In the genomic region with DNA sequence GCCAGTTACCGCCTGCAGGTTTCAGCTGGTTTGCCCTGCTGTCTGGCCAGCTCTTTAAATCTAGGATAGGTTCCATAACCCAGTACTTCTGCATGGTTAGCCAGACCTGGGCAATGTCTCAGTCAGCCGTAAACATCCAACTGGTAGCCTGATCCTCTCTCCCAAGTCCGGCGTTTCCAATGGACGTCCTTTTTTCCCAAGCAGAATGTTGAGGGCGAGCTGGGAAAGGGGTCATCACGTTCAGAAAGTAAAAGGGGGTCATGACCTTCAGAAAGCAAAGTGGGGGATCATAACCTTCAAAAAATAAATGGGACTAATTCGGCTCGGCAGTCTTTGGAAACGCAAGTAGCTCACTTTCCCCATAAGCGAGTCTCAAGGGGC, we compare ENCODE assay signal across 11 cellular contexts. TPM values are rescaled to one million over a fixed set of nuclear protein-coding genes. Genes with fewer than 3 reads are reported as not detected.
A peak's percentile ranks its signal among the peaks of the same experiment; 100 is the strongest.
DNase-seq lines count a peak whose midpoint lies in the region; ATAC-seq and TF ChIP-seq lines count a peak whose summit lies in the region.
"Had no signal": no experiment of that assay in that cellular context is flagged by ENCODE, and none has a peak within 500 bp of the region (broad histone marks: within the 10 kb centered on the region; RNA-seq: fewer than 3 reads in every experiment).

No MANE protein-coding gene starts in this region.

- ATAC-seq in activated T-cell treated with anti-CD3 and anti-CD28 coated beads, Interleukin-2, amount 50 U/mL, for 72 hours (replicated peaks in 1 of 2) = no peak
- ATAC-seq in left lung (peak; percentile 4), GM21619 (IDR thresholded peaks at IDR 0.05; ENCODE audit: unreplicated experiment) (no peak)

- H3K4me3 ChIP-seq in left lung (peak overlapping the region; percentile 40 to 44), testis (peak overlapping the region; percentile 69 to 86)

- no peaks in the 10 kb centered on the region for H3K9me3 ChIP-seq in left lung
- no peaks in the 10 kb centered on the region for H3K9me3 ChIP-seq in testis

- H3K36me3 ChIP-seq in left lung = no peaks in the 10 kb centered on the region
- H3K36me3 ChIP-seq in testis (ENCODE audit: low read depth, missing control alignments) = no peaks in the 10 kb centered on the region

- 38 to 52% methylated on average over 11 of the region's 11 CpGs for WGBS in testis, 2 donors

- peak overlapping the region; percentile 77 to 78 for H3K4me3 Mint-ChIP-seq in activated T-cell treated with anti-CD3 and anti-CD28 coated beads, Interleukin-2, amount 50 U/mL, for 72 hours
- H3K4me3 Mint-ChIP-seq in activated T-helper 1 cell treated with anti-CD3 and anti-CD28 coated beads, Interleukin-12 subunit alpha, Interleukin-12 subunit beta, Interleukin-2, Interleukin-4 antibody, amounts not matched to agents 30 ng/mL and 10 ng/mL and 1 ng/mL, durations not matched to agents 14 hours and 24 hours and 36 hours = peak overlapping the region; percentile 57
- H3K4me3 Mint-ChIP-seq: nephron had no signal

- H3K36me3 Mint-ChIP-seq in activated T-cell treated with anti-CD3 and anti-CD28 coated beads, Interleukin-2, amount 50 U/mL, for 72 hours (ENCODE audit: insufficient read depth in 2 of 2) = no peaks in the 10 kb centered on the region
- peaks cover 2% of the 10 kb centered on the region for H3K36me3 Mint-ChIP-seq in activated T-helper 1 cell treated with anti-CD3 and anti-CD28 coated beads, Interleukin-12 subunit alpha, Interleukin-12 subunit beta, Interleukin-2, Interleukin-4 antibody, amounts not matched to agents 30 ng/mL and 10 ng/mL and 1 ng/mL, durations not matched to agents 14 hours and 24 hours and 36 hours (ENCODE audit: low read depth)

- peaks cover 0 to 29% of the 10 kb centered on the region in 2 donors for H3K27me3 ChIP-seq in left lung
- no peaks in the 10 kb centered on the region for H3K27me3 ChIP-seq in testis

- peak overlapping the region; percentile 41 to 73 for H3K27ac ChIP-seq in left lung
- H3K27ac ChIP-seq in testis = peak overlapping the region; percentile 72 to 78

- no peak for DNase-seq in activated T-cell treated with anti-CD3 and anti-CD28 coated beads, Interleukin-2, amount 50 U/mL, for 72 hours
- DNase-seq in activated T-cell treated with anti-CD3 and anti-CD28 coated beads for 4 hours (no peak), left lung (no peak), testis (peak; percentile 18), ACHN (no peak), NCI-H226 (no peak)
- DNase-seq in activated T-helper 1 cell treated with anti-CD3 and anti-CD28 coated beads, Interleukin-12 subunit alpha, Interleukin-12 subunit beta, Interleukin-2, Interleukin-4 antibody, amounts not matched to agents 30 ng/mL and 10 ng/mL and 1 ng/mL, durations not matched to agents 14 hours and 24 hours and 36 hours (ENCODE audit: low spot score) = no peak

- in situ Hi-C loops in ACHN (cut with HindIII; ENCODE audit: low pct_ligation_motif_present, low pct_unique_long_range_greater_than_20kb, low sequenced_read_pairs) = no loop called here

- TF ChIP-seq POLR2A in testis (IDR thresholded peaks at IDR 0.05) = no peak

- H3K27me3 Mint-ChIP-seq in activated T-cell treated with anti-CD3 and anti-CD28 coated beads, Interleukin-2, amount 50 U/mL, for 72 hours (ENCODE audit: low read depth) = peaks cover 52% of the 10 kb centered on the region
- H3K27me3 Mint-ChIP-seq in activated T-helper 1 cell treated with anti-CD3 and anti-CD28 coated beads, Interleukin-12 subunit alpha, Interleukin-12 subunit beta, Interleukin-2, Interleukin-4 antibody, amounts not matched to agents 30 ng/mL and 10 ng/mL and 1 ng/mL, durations not matched to agents 14 hours and 24 hours and 36 hours (ENCODE audit: insufficient read depth) = peaks cover 28% of the 10 kb centered on the region

- no peaks in the 10 kb centered on the region for H3K9me3 Mint-ChIP-seq in activated T-cell treated with anti-CD3 and anti-CD28 coated beads, Interleukin-2, amount 50 U/mL, for 72 hours
- H3K9me3 Mint-ChIP-seq in activated T-helper 1 cell treated with anti-CD3 and anti-CD28 coated beads, Interleukin-12 subunit alpha, Interleukin-12 subunit beta, Interleukin-2, Interleukin-4 antibody, amounts not matched to agents 30 ng/mL and 10 ng/mL and 1 ng/mL, durations not matched to agents 14 hours and 24 hours and 36 hours = no peaks in the 10 kb centered on the region
- H3K9me3 Mint-ChIP-seq: nephron had no signal

- H3K4me1 ChIP-seq in left lung (peaks cover 0 to 3% of the 10 kb centered on the region in 2 donors), testis (peaks cover 7% of the 10 kb centered on the region)

- intact Hi-C loops in activated T-helper 1 cell treated with anti-CD3 and anti-CD28 coated beads, Interleukin-12 subunit alpha, Interleukin-12 subunit beta, Interleukin-2, Interleukin-4 antibody, amounts not matched to agents 30 ng/mL and 10 ng/mL and 1 ng/mL, durations not matched to agents 14 hours and 24 hours and 36 hours (cut with micrococcal nuclease) = loop anchor here (2.0 kb wide), 1 partner anchor 81 kb away; no protein-coding TSS in a partner anchor
- intact Hi-C loops in left lung (cut with DNase I) = no loop called here
- intact Hi-C loops in testis (cut with DNase I; ENCODE audit: low total_unique reads) = no loop called here

- H3K27ac Mint-ChIP-seq in activated T-cell treated with anti-CD3 and anti-CD28 coated beads, Interleukin-2, amount 50 U/mL, for 72 hours = no peak overlapping the region
- no peak overlapping the region for H3K27ac Mint-ChIP-seq in activated T-helper 1 cell treated with anti-CD3 and anti-CD28 coated beads, Interleukin-12 subunit alpha, Interleukin-12 subunit beta, Interleukin-2, Interleukin-4 antibody, amounts not matched to agents 30 ng/mL and 10 ng/mL and 1 ng/mL, durations not matched to agents 14 hours and 24 hours and 36 hours
- H3K27ac Mint-ChIP-seq: nephron had no signal

- no peak for TF ChIP-seq CTCF in left lung (IDR thresholded peaks at IDR 0.05)
- TF ChIP-seq CTCF in testis (IDR thresholded peaks at IDR 0.05) = no peak

- H3K4me1 Mint-ChIP-seq in activated T-cell treated with anti-CD3 and anti-CD28 coated beads, Interleukin-2, amount 50 U/mL, for 72 hours (ENCODE audit: low read depth) = no peaks in the 10 kb centered on the region
- H3K4me1 Mint-ChIP-seq in activated T-helper 1 cell treated with anti-CD3 and anti-CD28 coated beads, Interleukin-12 subunit alpha, Interleukin-12 subunit beta, Interleukin-2, Interleukin-4 antibody, amounts not matched to agents 30 ng/mL and 10 ng/mL and 1 ng/mL, durations not matched to agents 14 hours and 24 hours and 36 hours (ENCODE audit: low read depth) = peaks cover 4% of the 10 kb centered on the region

RNA-seq across cellular contexts. Expression of a gene that starts 0.4 kb away (rescaled TPM):
- under 1 TPM in 1 of 2 donors, not detected in 1; 0.31 TPM for total RNA-seq in activated T-cell treated with anti-CD3 and anti-CD28 coated beads, Interleukin-2, amount 50 U/mL, for 72 hours
- total RNA-seq in activated T-helper 1 cell treated with anti-CD3 and anti-CD28 coated beads, Interleukin-12 subunit alpha, Interleukin-12 subunit beta, Interleukin-2, Interleukin-4 antibody, amounts not matched to agents 30 ng/mL and 10 ng/mL and 1 ng/mL, durations not matched to agents 14 hours and 24 hours and 36 hours = not detected in 2 replicates
- total RNA-seq in left lung (10 to 100 TPM; 19.7 to 49.3 TPM), testis (10 to 100 TPM; 20.9 to 27.2 TPM)
- polyA plus RNA-seq in testis (ENCODE audit: insufficient read depth, low read depth, low replicate concordance) = 53.7 TPM
- total RNA-seq: SK-MEL-5 had no signal
- polyA plus RNA-seq: BJ had no signal

RNA-seq across cellular contexts. Expression of a gene that starts 39.1 kb away (rescaled TPM):
- 1 to 10 TPM; 4.4 to 6.9 TPM for total RNA-seq in activated T-cell treated with anti-CD3 and anti-CD28 coated beads, Interleukin-2, amount 50 U/mL, for 72 hours
- 3.1 and 3.7 TPM in 2 replicates for total RNA-seq in activated T-helper 1 cell treated with anti-CD3 and anti-CD28 coated beads, Interleukin-12 subunit alpha, Interleukin-12 subunit beta, Interleukin-2, Interleukin-4 antibody, amounts not matched to agents 30 ng/mL and 10 ng/mL and 1 ng/mL, durations not matched to agents 14 hours and 24 hours and 36 hours
- total RNA-seq in left lung (100 to 1,000 TPM; 192 to 277 TPM), testis (100 to 1,000 TPM; 108 to 138 TPM)
- polyA plus RNA-seq in testis (ENCODE audit: insufficient read depth, low read depth, low replicate concordance) = 53.4 TPM

Comparison
In these comparisons a context has a peak if more than half of its experiments do, and no peak if none do; other contexts are left out.
1. RNA of a gene that starts 0.4 kb away (total RNA-seq): 19.7 to 49.3 TPM in left lung and 20.9 to 27.2 TPM in testis; 0.31 TPM in activated T-cell treated with anti-CD3 and anti-CD28 coated beads, Interleukin-2, amount 50 U/mL, for 72 hours and not detected in activated T-helper 1 cell treated with anti-CD3 and anti-CD28 coated beads, Interleukin-12 subunit alpha, Interleukin-12 subunit beta, Interleukin-2, Interleukin-4 antibody, amounts not matched to agents 30 ng/mL and 10 ng/mL and 1 ng/mL, durations not matched to agents 14 hours and 24 hours and 36 hours; every median in the first group is over 10 times any median in the second.
2. RNA of a gene that starts 39.1 kb away (total RNA-seq): 192 to 277 TPM in left lung and 108 to 138 TPM in testis; 4.4 to 6.9 TPM in activated T-cell treated with anti-CD3 and anti-CD28 coated beads, Interleukin-2, amount 50 U/mL, for 72 hours and 3.1 to 3.7 TPM in activated T-helper 1 cell treated with anti-CD3 and anti-CD28 coated beads, Interleukin-12 subunit alpha, Interleukin-12 subunit beta, Interleukin-2, Interleukin-4 antibody, amounts not matched to agents 30 ng/mL and 10 ng/mL and 1 ng/mL, durations not matched to agents 14 hours and 24 hours and 36 hours; every median in the first group is over 10 times any median in the second.